8 cellular contexts compared by ENCODE assay signal in genomic region chr17:32323784-32324590, GRCh38. TPM values are rescaled to one million over a fixed set of nuclear protein-coding genes. Genes with fewer than 3 reads are reported as not detected.
DNase-seq lines count a peak whose midpoint lies in the region; ATAC-seq, FAIRE-seq and TF ChIP-seq lines count a peak whose summit lies in the region.

No MANE protein-coding gene starts in this region.

- H3K27me3 ChIP-seq in H1 (replicated peaks in 1 of 4; ENCODE audit: control insufficient read depth in 3 of 4, extremely low read depth in 1 of 4, insufficient read depth in 3 of 4, low read length in 3 of 4) (no peaks in the 10 kb centered on the region), testis (no peaks in the 10 kb centered on the region)

- H3K14ac ChIP-seq in H1 (ENCODE audit: insufficient read length), result no peak overlapping the region

- no peak for TF ChIP-seq CTCF in GM20000 (IDR thresholded peaks at IDR 0.05; ENCODE audit: extremely low read depth, missing control alignments)
- peak in 1 of 3 experiments; percentile 1; a peak in 1 of 4 replicates for TF ChIP-seq CTCF in H1 (IDR thresholded peaks at IDR 0.05; ENCODE audit: control extremely low read depth in 1 of 3, insufficient read depth in 1 of 3, low read depth in 1 of 3, low read length in 3 of 3)
- no peak for TF ChIP-seq CTCF in testis (IDR thresholded peaks at IDR 0.05)

- TF ChIP-seq POLR2A in H1 (IDR thresholded peaks at IDR 0.05; ENCODE audit: control extremely low read depth in 1 of 2, low read depth in 2 of 2, low read length in 2 of 2), result no peak
- no peak for TF ChIP-seq POLR2A in testis (IDR thresholded peaks at IDR 0.05)

- no peak overlapping the region for H4K5ac ChIP-seq in H1 (ENCODE audit: insufficient read length, low read depth, low read length)

- H3K9ac ChIP-seq in H1 (replicated peaks in 1 of 4; ENCODE audit: extremely low read depth in 1 of 4, low read depth in 3 of 4, low read length in 3 of 4), result peak overlapping the region in 1 of 4 experiments; percentile 20; a peak in 1 of 7 replicates

- H3K4ac ChIP-seq in H1 (replicated peaks; ENCODE audit: insufficient read length, low read depth, low read length), result no peak overlapping the region

- no peak overlapping the region for H2BK120ac ChIP-seq in H1 (replicated peaks; ENCODE audit: low read depth, low read length)

- no peak overlapping the region for H4K91ac ChIP-seq in H1 (replicated peaks; ENCODE audit: insufficient read length, low read length)

- no peak overlapping the region for H3K56ac ChIP-seq in H1 (replicated peaks; ENCODE audit: insufficient read length, low read depth, low read length)

- no peak overlapping the region; the same call in 1 of the 2 replicates for H2BK12ac ChIP-seq in H1 (ENCODE audit: low read depth, low read length)

- H3K9me3 ChIP-seq in H1 (ENCODE audit: insufficient read depth in 2 of 2, low read depth in 1 of 2, low read length in 1 of 2) (no peaks in the 10 kb centered on the region), testis (no peaks in the 10 kb centered on the region)

- no peaks in the 10 kb centered on the region for H3K36me3 ChIP-seq in H1 (ENCODE audit: control insufficient read depth in 2 of 4, insufficient read depth in 4 of 4, low read length in 3 of 4)
- no peaks in the 10 kb centered on the region for H3K36me3 ChIP-seq in testis (ENCODE audit: low read depth, missing control alignments)

- DNase-seq in GM20000 (ENCODE audit: low spot score), result peak; percentile 37
- peak; percentile 45 for DNase-seq in T-helper 2 cell treated with Interferon-gamma antibody and Interleukin-4, amounts not matched to agents 5 μg/mL and 100 μg/mL, for 36 hours (ENCODE audit: low spot score)
- no peak for DNase-seq in H1 (ENCODE audit: low read depth in 1 of 2, low spot score in 2 of 2)
- DNase-seq in putamen (ENCODE audit: low spot score), result peak; percentile 50
- no peak for DNase-seq in testis

- no peaks in the 10 kb centered on the region for H3K79me2 ChIP-seq in H1 (ENCODE audit: control insufficient read depth in 1 of 2, insufficient read depth in 2 of 2, low read length in 2 of 2)

- no peaks in the 10 kb centered on the region for H3K36me3 Mint-ChIP-seq in T-helper 2 cell treated with Interferon-gamma antibody and Interleukin-4, amounts not matched to agents 5 μg/mL and 100 μg/mL, for 36 hours (ENCODE audit: low read depth)

- H3K4me3 ChIP-seq in H1 (ENCODE audit: extremely low read depth in 1 of 4, insufficient read depth in 2 of 4, low read depth in 3 of 4, low read length in 4 of 4), result peak overlapping the region in 1 of 4 experiments; percentile 4; a peak in 1 of 8 replicates
- H3K4me3 ChIP-seq in testis, result no peak overlapping the region

- H3K27ac Mint-ChIP-seq in T-helper 2 cell treated with Interferon-gamma antibody and Interleukin-4, amounts not matched to agents 5 μg/mL and 100 μg/mL, for 36 hours, result peak overlapping the region; percentile 63

- peak overlapping the region; percentile 32 for H3K4me3 Mint-ChIP-seq in T-helper 2 cell treated with Interferon-gamma antibody and Interleukin-4, amounts not matched to agents 5 μg/mL and 100 μg/mL, for 36 hours

- H2AFZ ChIP-seq in H1 (ENCODE audit: low read length), result no peak overlapping the region

- no peak overlapping the region for H2AK5ac ChIP-seq in H1 (ENCODE audit: low read depth, low read length)

- H3K79me1 ChIP-seq in H1 (ENCODE audit: low read depth, low read length), result no peaks in the 10 kb centered on the region

- H2BK5ac ChIP-seq in H1 (ENCODE audit: low read depth, low read length), result 0 out of 2 replicates have a peak overlapping the region, but pooled peaks have one; percentile 10

- no peaks in the 10 kb centered on the region for H3K23me2 ChIP-seq in H1 (ENCODE audit: low read depth, low read length)

- no peaks in the 10 kb centered on the region for H3K27me3 Mint-ChIP-seq in T-helper 2 cell treated with Interferon-gamma antibody and Interleukin-4, amounts not matched to agents 5 μg/mL and 100 μg/mL, for 36 hours (ENCODE audit: low read depth)

- H4K20me1 ChIP-seq in H1 (replicated peaks in 1 of 2; ENCODE audit: control insufficient read depth in 1 of 2, insufficient read depth in 2 of 2, low read length in 2 of 2), result no peaks in the 10 kb centered on the region

- no peak for FAIRE-seq in H1 (lab: Jason Lieb, UNC)

- H2BK20ac ChIP-seq in H1 (ENCODE audit: low read length), result 0 out of 2 replicates have a peak overlapping the region, but pooled peaks have one; percentile 40

- H3K23ac ChIP-seq in H1 (ENCODE audit: insufficient read length), result no peak overlapping the region

- intact Hi-C loops in testis (cut with DNase I; ENCODE audit: low total_unique reads), result no loop called here

- H3K27ac ChIP-seq in H1 (ENCODE audit: low read depth, low read length) (peak overlapping the region; percentile 64; the same call in 1 of the 2 replicates), testis (no peak overlapping the region)

- POLR2A ChIA-PET in H1 (lab: Charles Lee; ENCODE audit: partially characterized antibody), result interaction anchor here (0.8 to 2.4 kb wide), 5 partner anchors 7 to 182 kb away, joined by 3 to 7 read pairs (median 4); partner anchors contain the start of gene RHOT1

- H3K4me1 ChIP-seq in H1 (replicated peaks in 1 of 4; ENCODE audit: control insufficient read depth in 3 of 4, insufficient read depth in 4 of 4, low read length in 3 of 4), result peaks cover 0 to 13% (median 10%) of the 10 kb centered on the region in 4 experiments; a peak in 6 of 7 replicates
- no peaks in the 10 kb centered on the region for H3K4me1 ChIP-seq in testis

- H3K4me1 Mint-ChIP-seq in T-helper 2 cell treated with Interferon-gamma antibody and Interleukin-4, amounts not matched to agents 5 μg/mL and 100 μg/mL, for 36 hours (ENCODE audit: low read depth), result peaks cover 33% of the 10 kb centered on the region

- TF ChIP-seq RAD21 in H1 (IDR thresholded peaks at IDR 0.05 in 1 of 2, conservative IDR thresholded peaks at IDR 0.05 in 1 of 2; ENCODE audit: low read depth in 2 of 2, low read length in 2 of 2), result 0 out of 4 replicates have a peak, but pooled peaks of 1 of the 2 experiments have one; percentile 3

- 0 out of 2 replicates have a peak overlapping the region, but pooled peaks have one; percentile 10 for H3K18ac ChIP-seq in H1 (ENCODE audit: extremely low read depth, low read length)

- no peak overlapping the region for H4K8ac ChIP-seq in H1 (ENCODE audit: extremely low read depth, insufficient read depth, low read length)

- peak overlapping the region; percentile 0 to 41; a peak in 1 of 4 replicates for H3K4me2 ChIP-seq in H1 (ENCODE audit: insufficient read depth in 1 of 2, low read depth in 2 of 2, low read length in 2 of 2)

- no peak for TF ChIP-seq EP300 in H1 (IDR thresholded peaks at IDR 0.05; ENCODE audit: borderline replicate concordance in 1 of 2, low read depth in 2 of 2, low read length in 2 of 2)

- 44% methylated on average over 12 of the region's 12 CpGs; no CpG with 5 or more reads in 1 of the 2 experiments for WGBS in H1 (ENCODE audit: extremely low coverage in 1 of 2, insufficient coverage in 1 of 2, insufficient read length in 1 of 2, insufficient replicate concordance in 2 of 2, low coverage in 1 of 2, low lambda C conversion rate in 2 of 2, missing lambda C conversion rate in 1 of 2), 2 experiments
- 46 to 47% methylated on average over 12 of the region's 12 CpGs for WGBS in testis, 2 donors

- CTCF ChIA-PET in H1 (lab: Charles Lee; ENCODE audit: partially characterized antibody), result interaction anchor here (0.8 to 13.3 kb wide), 10 partner anchors 9 to 120 kb away, joined by 3 to 170 read pairs (median 6); partner anchors contain the start of genes PSMD11 and RHBDL3

- H2BK15ac ChIP-seq in H1 (ENCODE audit: low read length), result peak overlapping the region; percentile 83; the same call in 1 of the 2 replicates

- H3K9me3 Mint-ChIP-seq in T-helper 2 cell treated with Interferon-gamma antibody and Interleukin-4, amounts not matched to agents 5 μg/mL and 100 μg/mL, for 36 hours, result no peaks in the 10 kb centered on the region

- ATAC-seq in GM19463 (IDR thresholded peaks at IDR 0.05; ENCODE audit: unreplicated experiment) (no peak), GM18870 (IDR thresholded peaks at IDR 0.05; ENCODE audit: unreplicated experiment) (no peak), HG02642 (IDR thresholded peaks at IDR 0.05; ENCODE audit: poor library complexity, unreplicated experiment) (no peak)

RNA-seq across cellular contexts. Expression of gene C17orf75, which starts 18.0 kb away (rescaled TPM):
- 35.4 and 42.6 TPM in 2 replicates for total RNA-seq in H1 (2021; fragmentation: NEBNext Ultra II Directional; extraction: Animal tissue kit (Norgen Biotek cat#: 25700))
- polyA plus RNA-seq in H1 (2011; rRNA removed) (12.0 and 15.8 TPM in 2 replicates), testis (ENCODE audit: insufficient read depth, low read depth, low replicate concordance) (39.7 TPM)
- 28.3 TPM for polyA plus RNA-seq in H1 (2011; cell fraction: cytosol; rRNA removed)
- polyA plus RNA-seq in H1 (2011; cell fraction: nucleus; rRNA removed), result 17.9 TPM
- polyA plus RNA-seq in H1 (2012, experiment 1 of 2), result 27.6 to 38.1 TPM (median 37.1 TPM) in 4 replicates
- polyA plus RNA-seq in H1 (2012, experiment 2 of 2), result 5.0 TPM
- 29.9 TPM for polyA plus RNA-seq in H1 (2013, experiment 1 of 2)
- polyA plus RNA-seq in H1 (2013, experiment 2 of 2), result 28.1 TPM
- 19.6 and 23.2 TPM in 2 replicates for polyA minus RNA-seq in H1 (2011; rRNA and poly(A)+ RNA removed)
- 16.4 TPM for polyA minus RNA-seq in H1 (2011; cell fraction: cytosol; rRNA and poly(A)+ RNA removed)
- polyA minus RNA-seq in H1 (2011; cell fraction: nucleus; rRNA and poly(A)+ RNA removed), result 21.9 TPM
- total RNA-seq in testis, result 10 to 100 TPM; 27.4 to 30.8 TPM

RNA-seq across cellular contexts. Expression of gene ZNF207, which starts 26.0 kb away (rescaled TPM):
- total RNA-seq in H1 (2021; fragmentation: NEBNext Ultra II Directional; extraction: Animal tissue kit (Norgen Biotek cat#: 25700)), result 254 and 268 TPM in 2 replicates
- polyA plus RNA-seq in H1 (2011; rRNA removed) (214 and 286 TPM in 2 replicates), testis (ENCODE audit: insufficient read depth, low read depth, low replicate concordance) (155 TPM)
- 246 TPM for polyA plus RNA-seq in H1 (2011; cell fraction: cytosol; rRNA removed)
- 286 TPM for polyA plus RNA-seq in H1 (2011; cell fraction: nucleus; rRNA removed)
- 183 to 222 TPM (median 202 TPM) in 4 replicates for polyA plus RNA-seq in H1 (2012, experiment 1 of 2)
- polyA plus RNA-seq in H1 (2012, experiment 2 of 2), result 68.0 TPM
- polyA plus RNA-seq in H1 (2013, experiment 1 of 2), result 185 TPM
- 175 TPM for polyA plus RNA-seq in H1 (2013, experiment 2 of 2)
- 453 and 460 TPM in 2 replicates for polyA minus RNA-seq in H1 (2011; rRNA and poly(A)+ RNA removed)
- polyA minus RNA-seq in H1 (2011; cell fraction: cytosol; rRNA and poly(A)+ RNA removed), result 181 TPM
- 307 TPM for polyA minus RNA-seq in H1 (2011; cell fraction: nucleus; rRNA and poly(A)+ RNA removed)
- total RNA-seq in testis, result 100 to 1,000 TPM; 206 to 240 TPM

RNA-seq across cellular contexts. Expression of gene RHBDL3, which starts 58.4 kb away (rescaled TPM):
- total RNA-seq in H1 (2021; fragmentation: NEBNext Ultra II Directional; extraction: Animal tissue kit (Norgen Biotek cat#: 25700)), result 11.8 and 12.2 TPM in 2 replicates
- polyA plus RNA-seq in H1 (2011; rRNA removed), result 9.6 and 15.9 TPM in 2 replicates
- polyA plus RNA-seq in H1 (2011; cell fraction: cytosol; rRNA removed), result 12.9 TPM
- polyA plus RNA-seq in H1 (2011; cell fraction: nucleus; rRNA removed), result 19.8 TPM
- polyA plus RNA-seq in H1 (2012, experiment 1 of 2), result 10.2 to 14.8 TPM (median 13.4 TPM) in 4 replicates
- polyA plus RNA-seq in H1 (2012, experiment 2 of 2), result 8.6 TPM
- 2.7 TPM for polyA plus RNA-seq in H1 (2013, experiment 1 of 2)
- polyA plus RNA-seq in H1 (2013, experiment 2 of 2), result 2.7 TPM
- polyA minus RNA-seq in H1 (2011; rRNA and poly(A)+ RNA removed), result 15.4 and 19.0 TPM in 2 replicates
- 8.8 TPM for polyA minus RNA-seq in H1 (2011; cell fraction: cytosol; rRNA and poly(A)+ RNA removed)
- 12.4 TPM for polyA minus RNA-seq in H1 (2011; cell fraction: nucleus; rRNA and poly(A)+ RNA removed)
- total RNA-seq in testis, result 1 to 10 TPM; 4.1 to 4.5 TPM
- 3.5 TPM for polyA plus RNA-seq in testis (ENCODE audit: insufficient read depth, low read depth, low replicate concordance)

Comparison
In these comparisons a context has a peak if more than half of its experiments do, and no peak if none do; other contexts are left out.
1. DNase-seq: peak in GM20000 (single experiment), T-helper 2 cell treated with Interferon-gamma antibody and Interleukin-4, amounts not matched to agents 5 μg/mL and 100 μg/mL, for 36 hours (single experiment) and putamen (single experiment); none in H1 (0 of 2) and testis (single experiment).